Comparison of ENCODE assay signal across 34 cellular contexts in genomic region chr9:135084262-135084661, GRCh38. TPM values are rescaled to one million over a fixed set of nuclear protein-coding genes. Genes with fewer than 3 reads are reported as not detected.
"Had no signal": no experiment of that assay in that cellular context is flagged by ENCODE, and none has a peak within 500 bp of the region (broad histone marks: within the 10 kb centered on the region; RNA-seq: fewer than 3 reads in every experiment).

No MANE protein-coding gene starts in this region.

- DNase-seq: activated B cell treated with CpG ODN at 0.5 μM for 24 hours; activated CD4-positive, alpha-beta memory T cell treated with anti-CD3 and anti-CD28 coated beads for 36 hours; activated CD4-positive, alpha-beta T cell treated with anti-CD3 and anti-CD28 coated beads for 4 hours; activated CD4-positive, alpha-beta T cell treated with anti-CD3 and anti-CD28 coated beads, Interleukin-2, amount 10 ng/mL, durations not matched to agents 24 days and 14 days; activated CD4-positive, alpha-beta T cell treated with anti-CD3 and anti-CD28 coated beads, Interleukin-2, amount 50 U/mL, for 1 hour; activated CD4-positive, alpha-beta T cell treated with anti-CD3 and anti-CD28 coated beads, Interleukin-2, amount 50 U/mL, for 4 hours; activated CD4-positive, CD25-positive, alpha-beta regulatory T cell treated with anti-CD3 and anti-CD28 coated beads, Interleukin-2, amount 50 U/mL, for 72 hours; activated CD8-positive, alpha-beta memory T cell treated with anti-CD3 and anti-CD28 coated beads, Interleukin-2, amount 50 U/mL, for 4 hours; activated CD8-positive, alpha-beta T cell treated with anti-CD3 and anti-CD28 coated beads for 36 hours; activated effector memory CD4-positive, alpha-beta T cell treated with anti-CD3 and anti-CD28 coated beads, Interleukin-2, amount 50 U/mL, for 16 hours; activated gamma-delta T cell treated with Interleukin-2 at 50 U/mL for 16 hours; activated naive CD4-positive, alpha-beta T cell; activated naive CD4-positive, alpha-beta T cell treated with anti-CD3 and anti-CD28 coated beads for 36 hours; activated naive CD4-positive, alpha-beta T cell treated with anti-CD3 and anti-CD28 coated beads, Interleukin-2, amount 50 U/mL, for 16 hours; activated naive CD8-positive, alpha-beta T cell treated with anti-CD3 and anti-CD28 coated beads for 36 hours; activated T-cell treated with anti-CD3 and anti-CD28 coated beads for 4 hours; activated T-cell treated with anti-CD3 and anti-CD28 coated beads, Interleukin-2, amount 50 U/mL, for 1 hour; activated T-cell treated with anti-CD3 and anti-CD28 coated beads, Interleukin-2, amount 50 U/mL, for 4 hours; activated T-cell treated with anti-CD3 and anti-CD28 coated beads, Interleukin-2, amount 50 U/mL, for 72 hours; amniotic stem cell; brain microvascular endothelial cell; caudate nucleus; cerebellar nuclear complex; T-helper 1 cell; T-helper 2 cell; T-helper 9 cell had no signal

- FAIRE-seq: astrocyte, TTC549 had no signal

- ATAC-seq: activated CD8-positive, alpha-beta T cell treated with anti-CD3 and anti-CD28 coated beads for 36 hours; activated naive CD4-positive, alpha-beta T cell treated with anti-CD3 and anti-CD28 coated beads, Interleukin-2, amount 50 U/mL, for 72 hours; activated T-cell treated with anti-CD3 and anti-CD28 coated beads, Interleukin-2, amount 50 U/mL, for 4 hours; activated T-cell treated with anti-CD3 and anti-CD28 coated beads, Interleukin-2, amount 50 U/mL, for 72 hours; activated T-helper 17 cell treated with anti-CD3 and anti-CD28 coated beads, Interleukin-2, amount 50 U/mL, for 72 hours; body of pancreas had no signal

- H3K4me3 ChIP-seq: adrenal gland, body of pancreas, breast epithelium had no signal

- H3K27ac ChIP-seq: adrenal gland, body of pancreas, brain microvascular endothelial cell, breast epithelium had no signal

- H3K36me3 ChIP-seq: adrenal gland, brain microvascular endothelial cell, breast epithelium had no signal

- H3K9me3 ChIP-seq: adrenal gland, body of pancreas, breast epithelium had no signal

RNA-seq across cellular contexts. Expression of gene OLFM1, which starts 3.2 kb away (rescaled TPM):
- total RNA-seq: activated B cell treated with CpG ODN at 0.5 μM for 24 hours; activated CD4-positive, alpha-beta memory T cell treated with anti-CD3 and anti-CD28 coated beads for 36 hours; activated CD8-positive, alpha-beta memory T cell treated with anti-CD3 and anti-CD28 coated beads for 36 hours; activated CD8-positive, alpha-beta T cell treated with anti-CD3 and anti-CD28 coated beads for 36 hours; activated naive CD4-positive, alpha-beta T cell treated with anti-CD3 and anti-CD28 coated beads for 36 hours; activated naive CD4-positive, alpha-beta T cell treated with anti-CD3 and anti-CD28 coated beads, Interleukin-2, amount 50 U/mL, for 72 hours; activated naive CD8-positive, alpha-beta T cell treated with anti-CD3 and anti-CD28 coated beads for 36 hours had no signal
